In genomic region chr20:35849726-35850125, GRCh38 we compare ENCODE assay signal across 14 cellular contexts.
DNase-seq lines count a peak whose midpoint lies in the region; ATAC-seq and TF ChIP-seq lines count a peak whose summit lies in the region.
"Had no signal": no experiment of that assay in that cellular context is flagged by ENCODE, and none has a peak within 500 bp of the region (broad histone marks: within the 10 kb centered on the region; RNA-seq: fewer than 3 reads in every experiment).

No MANE protein-coding gene starts in this region.

- no peak for ATAC-seq in WTC11
- no peak for ATAC-seq in stimulated activated memory B cell treated with anti-CD40 and anti-IgM and Interleukin-4, amounts not matched to agents 10 μg/mL and 1 μg/mL and 100 μg/mL, for 72 hours

- no peak overlapping the region for H3K4me3 Mint-ChIP-seq in T-helper 1 cell treated with Interleukin-12 subunit alpha and Interleukin-12 subunit beta and Interleukin-4 antibody, amounts not matched to agents 30 μg/mL and 1 μg/mL, for 36 hours
- H3K4me3 Mint-ChIP-seq in WTC11 = no peak overlapping the region
- no peak overlapping the region for H3K4me3 Mint-ChIP-seq in stimulated activated memory B cell treated with anti-CD40 and anti-IgM and Interleukin-4, amounts not matched to agents 10 μg/mL and 1 μg/mL and 100 μg/mL, for 72 hours

- H3K4me1 Mint-ChIP-seq in T-helper 1 cell treated with Interleukin-12 subunit alpha and Interleukin-12 subunit beta and Interleukin-4 antibody, amounts not matched to agents 30 μg/mL and 1 μg/mL, for 36 hours (ENCODE audit: low read depth) = peaks cover 2% of the 10 kb centered on the region
- no peaks in the 10 kb centered on the region for H3K4me1 Mint-ChIP-seq in WTC11
- H3K4me1 Mint-ChIP-seq in stimulated activated memory B cell treated with anti-CD40 and anti-IgM and Interleukin-4, amounts not matched to agents 10 μg/mL and 1 μg/mL and 100 μg/mL, for 72 hours = no peaks in the 10 kb centered on the region

- peak overlapping the region; percentile 8 for H3K27ac Mint-ChIP-seq in T-helper 1 cell treated with Interleukin-12 subunit alpha and Interleukin-12 subunit beta and Interleukin-4 antibody, amounts not matched to agents 30 μg/mL and 1 μg/mL, for 36 hours
- peak overlapping the region; percentile 44 for H3K27ac Mint-ChIP-seq in WTC11
- no peak overlapping the region for H3K27ac Mint-ChIP-seq in stimulated activated memory B cell treated with anti-CD40 and anti-IgM and Interleukin-4, amounts not matched to agents 10 μg/mL and 1 μg/mL and 100 μg/mL, for 72 hours

- no peak for TF ChIP-seq CTCF in WTC11 (IDR thresholded peaks at IDR 0.05)

- POLR2A ChIA-PET in WTC11 (lab: Charles Lee) = interaction anchor here (0.6 to 1.8 kb wide), 3 partner anchors 108 to 332 kb away, joined by 4 to 18 read pairs (median 5); partner anchors contain the start of gene RBM39

- H3K36me3 Mint-ChIP-seq in T-helper 1 cell treated with Interleukin-12 subunit alpha and Interleukin-12 subunit beta and Interleukin-4 antibody, amounts not matched to agents 30 μg/mL and 1 μg/mL, for 36 hours (ENCODE audit: low read depth) = peaks cover 34% of the 10 kb centered on the region
- peaks cover 29% of the 10 kb centered on the region for H3K36me3 Mint-ChIP-seq in WTC11
- peaks cover 52% of the 10 kb centered on the region for H3K36me3 Mint-ChIP-seq in stimulated activated memory B cell treated with anti-CD40 and anti-IgM and Interleukin-4, amounts not matched to agents 10 μg/mL and 1 μg/mL and 100 μg/mL, for 72 hours

- CTCF ChIA-PET in WTC11 (lab: Charles Lee) = interaction anchor here (1.0 to 2.3 kb wide), 6 partner anchors 7 to 107 kb away, joined by 3 to 14 read pairs (median 7); partner anchors contain the start of gene RBM39

- H3K27me3 Mint-ChIP-seq in T-helper 1 cell treated with Interleukin-12 subunit alpha and Interleukin-12 subunit beta and Interleukin-4 antibody, amounts not matched to agents 30 μg/mL and 1 μg/mL, for 36 hours (ENCODE audit: low read depth) = no peaks in the 10 kb centered on the region
- no peaks in the 10 kb centered on the region for H3K27me3 Mint-ChIP-seq in WTC11 (ENCODE audit: low read depth)
- H3K27me3 Mint-ChIP-seq in stimulated activated memory B cell treated with anti-CD40 and anti-IgM and Interleukin-4, amounts not matched to agents 10 μg/mL and 1 μg/mL and 100 μg/mL, for 72 hours = no peaks in the 10 kb centered on the region

- DNase-seq in T-helper 1 cell (no peak), WTC11 (ENCODE audit: low spot score) (no peak), medulla oblongata (ENCODE audit: extremely low spot score) (peak; percentile 34), superior temporal gyrus (ENCODE audit: extremely low spot score) (peak; percentile 65), NCI-H2227 (lab: John Stamatoyannopoulos, UW; ENCODE audit: unreplicated experiment) (no peak), dermis blood vessel endothelial cell (no peak)
- DNase-seq: activated CD8-positive, alpha-beta memory T cell treated with anti-CD3 and anti-CD28 coated beads, Interleukin-2, amount 50 U/mL, for 48 hours; kidney; NCI-H187; NCI-H774; SHP77 treated with DMSO at 0.1 percent for 48 hours; testis had no signal

- no peaks in the 10 kb centered on the region for H3K9me3 Mint-ChIP-seq in T-helper 1 cell treated with Interleukin-12 subunit alpha and Interleukin-12 subunit beta and Interleukin-4 antibody, amounts not matched to agents 30 μg/mL and 1 μg/mL, for 36 hours
- H3K9me3 Mint-ChIP-seq in WTC11 = no peaks in the 10 kb centered on the region; the same call in 1 of the 2 replicates
- no peaks in the 10 kb centered on the region for H3K9me3 Mint-ChIP-seq in stimulated activated memory B cell treated with anti-CD40 and anti-IgM and Interleukin-4, amounts not matched to agents 10 μg/mL and 1 μg/mL and 100 μg/mL, for 72 hours

TF ChIP-seq in WTC11, 78 proteins besides CTCF, POLR2A, EP300 and RAD21:
- TF ChIP-seq ZNF232 (CRISPR knock-in tag; IDR thresholded peaks at IDR 0.05) (no peak), PRDM15 (CRISPR knock-in tag; IDR thresholded peaks at IDR 0.05) (no peak), ATF3 (CRISPR knock-in tag; conservative IDR thresholded peaks at IDR 0.05) (no peak), HMGXB4 (CRISPR knock-in tag; IDR thresholded peaks at IDR 0.05) (no peak), NFYB (CRISPR knock-in tag; conservative IDR thresholded peaks at IDR 0.05; ENCODE audit: low read depth) (no peak), E2F5 (CRISPR knock-in tag; IDR thresholded peaks at IDR 0.05) (no peak)
- TF ChIP-seq, protein P1, sequence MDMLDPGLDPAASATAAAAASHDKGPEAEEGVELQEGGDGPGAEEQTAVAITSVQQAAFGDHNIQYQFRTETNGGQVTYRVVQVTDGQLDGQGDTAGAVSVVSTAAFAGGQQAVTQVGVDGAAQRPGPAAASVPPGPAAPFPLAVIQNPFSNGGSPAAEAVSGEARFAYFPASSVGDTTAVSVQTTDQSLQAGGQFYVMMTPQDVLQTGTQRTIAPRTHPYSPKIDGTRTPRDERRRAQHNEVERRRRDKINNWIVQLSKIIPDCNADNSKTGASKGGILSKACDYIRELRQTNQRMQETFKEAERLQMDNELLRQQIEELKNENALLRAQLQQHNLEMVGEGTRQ (CRISPR knock-in tag; IDR thresholded peaks at IDR 0.05) = no peak
- TF ChIP-seq, protein P2, sequence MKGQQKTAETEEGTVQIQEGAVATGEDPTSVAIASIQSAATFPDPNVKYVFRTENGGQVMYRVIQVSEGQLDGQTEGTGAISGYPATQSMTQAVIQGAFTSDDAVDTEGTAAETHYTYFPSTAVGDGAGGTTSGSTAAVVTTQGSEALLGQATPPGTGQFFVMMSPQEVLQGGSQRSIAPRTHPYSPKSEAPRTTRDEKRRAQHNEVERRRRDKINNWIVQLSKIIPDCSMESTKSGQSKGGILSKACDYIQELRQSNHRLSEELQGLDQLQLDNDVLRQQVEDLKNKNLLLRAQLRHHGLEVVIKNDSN (CRISPR knock-in tag; IDR thresholded peaks at IDR 0.05) = no peak

Comparison
In these comparisons a context has a peak if more than half of its experiments do, and no peak if none do; other contexts are left out.
1. DNase-seq: peak in medulla oblongata (single experiment) and superior temporal gyrus (single experiment); none in T-helper 1 cell (0 of 5), WTC11 (single experiment), NCI-H2227 (single experiment) and dermis blood vessel endothelial cell (single experiment).